In genomic region chr7:108569381-108570145, GRCh38 we compare ENCODE assay signal across 1 cellular context.
TF ChIP-seq lines count a peak whose summit lies in the region.

Gene DNAJB9 (plus strand): TSS chr7:108569874. CDS start chr7:108571727, 1,853 bp downstream.
Gene THAP5 (minus strand): TSS chr7:108569706. CDS start chr7:108569569, 137 bp downstream.

TF ChIP-seq in WTC11, 78 proteins besides CTCF, POLR2A, EP300 and RAD21 (continued from another document):
- TF ChIP-seq MLX (CRISPR knock-in tag; IDR thresholded peaks at IDR 0.05) (0 out of 2 replicates have a peak, but pooled peaks have one; percentile 57), PREB (CRISPR knock-in tag; IDR thresholded peaks at IDR 0.05; ENCODE audit: borderline replicate concordance) (peak; percentile 83; the same call in 1 of the 2 replicates), SOX15 (CRISPR knock-in tag; IDR thresholded peaks at IDR 0.05) (no peak), CREM (CRISPR knock-in tag; IDR thresholded peaks at IDR 0.05) (peak; percentile 93), ZBTB21 (CRISPR knock-in tag; IDR thresholded peaks at IDR 0.05; ENCODE audit: borderline replicate concordance) (no peak), PRDM15 (CRISPR knock-in tag; IDR thresholded peaks at IDR 0.05) (peak; percentile 26; the same call in 1 of the 2 replicates), SP1 (CRISPR knock-in tag; conservative IDR thresholded peaks at IDR 0.05) (peak; percentile 88), FOXJ3 (CRISPR knock-in tag; IDR thresholded peaks at IDR 0.05; ENCODE audit: borderline replicate concordance) (no peak), MAX (CRISPR knock-in tag; IDR thresholded peaks at IDR 0.05) (peak; percentile 99), FOXP4 (CRISPR knock-in tag; IDR thresholded peaks at IDR 0.05) (peak; percentile 94; the same call in 1 of the 2 replicates), MYBL2 (CRISPR knock-in tag; IDR thresholded peaks at IDR 0.05) (peak; percentile 97), ATF1 (CRISPR knock-in tag; IDR thresholded peaks at IDR 0.05) (peak; percentile 85), ZNF219 (CRISPR knock-in tag; IDR thresholded peaks at IDR 0.05; ENCODE audit: borderline replicate concordance) (no peak), TCF7 (CRISPR knock-in tag; IDR thresholded peaks at IDR 0.05; ENCODE audit: low read depth) (peak; percentile 85; the same call in 1 of the 2 replicates), RORB (CRISPR knock-in tag; IDR thresholded peaks at IDR 0.05) (no peak), GABPB1 (CRISPR knock-in tag; IDR thresholded peaks at IDR 0.05) (peak; percentile 84), ZBTB43 (CRISPR knock-in tag; IDR thresholded peaks at IDR 0.05) (peak; percentile 94), EMX1 (CRISPR knock-in tag; IDR thresholded peaks at IDR 0.05) (no peak), USF2 (CRISPR knock-in tag; IDR thresholded peaks at IDR 0.05) (peak; percentile 100), NFE2L1 (CRISPR knock-in tag; IDR thresholded peaks at IDR 0.05) (peak; percentile 97), ZNF423 (CRISPR knock-in tag; IDR thresholded peaks at IDR 0.05) (peak; percentile 59), ZNF121 (CRISPR knock-in tag; IDR thresholded peaks at IDR 0.05) (no peak), USF1 (CRISPR knock-in tag; IDR thresholded peaks at IDR 0.05) (peak; percentile 99), ATF2 (CRISPR knock-in tag; IDR thresholded peaks at IDR 0.05; ENCODE audit: borderline replicate concordance, low read depth) (no peak), MXD4 (CRISPR knock-in tag; IDR thresholded peaks at IDR 0.05; ENCODE audit: borderline replicate concordance) (no peak), ZNF317 (CRISPR knock-in tag; IDR thresholded peaks at IDR 0.05; ENCODE audit: borderline replicate concordance, low read depth) (peak; percentile 33; the same call in 1 of the 2 replicates), PRRX2 (CRISPR knock-in tag; IDR thresholded peaks at IDR 0.05) (no peak), NR1H2 (CRISPR knock-in tag; IDR thresholded peaks at IDR 0.05) (no peak), HMGA2 (CRISPR knock-in tag; IDR thresholded peaks at IDR 0.05) (no peak), ZNF425 (CRISPR knock-in tag; conservative IDR thresholded peaks at IDR 0.05) (no peak), ZNF281 (CRISPR knock-in tag; IDR thresholded peaks at IDR 0.05) (0 out of 2 replicates have a peak, but pooled peaks have one; percentile 59), STAT6 (CRISPR knock-in tag; conservative IDR thresholded peaks at IDR 0.05; ENCODE audit: low read depth) (no peak), JAZF1 (CRISPR knock-in tag; IDR thresholded peaks at IDR 0.05) (no peak), ESRRA (CRISPR knock-in tag; IDR thresholded peaks at IDR 0.05; ENCODE audit: borderline replicate concordance) (peak; percentile 83), CREB1 (CRISPR knock-in tag; IDR thresholded peaks at IDR 0.05) (peak; percentile 95)
